ENCODE assay signal across 22 cellular contexts in the genomic region with DNA sequence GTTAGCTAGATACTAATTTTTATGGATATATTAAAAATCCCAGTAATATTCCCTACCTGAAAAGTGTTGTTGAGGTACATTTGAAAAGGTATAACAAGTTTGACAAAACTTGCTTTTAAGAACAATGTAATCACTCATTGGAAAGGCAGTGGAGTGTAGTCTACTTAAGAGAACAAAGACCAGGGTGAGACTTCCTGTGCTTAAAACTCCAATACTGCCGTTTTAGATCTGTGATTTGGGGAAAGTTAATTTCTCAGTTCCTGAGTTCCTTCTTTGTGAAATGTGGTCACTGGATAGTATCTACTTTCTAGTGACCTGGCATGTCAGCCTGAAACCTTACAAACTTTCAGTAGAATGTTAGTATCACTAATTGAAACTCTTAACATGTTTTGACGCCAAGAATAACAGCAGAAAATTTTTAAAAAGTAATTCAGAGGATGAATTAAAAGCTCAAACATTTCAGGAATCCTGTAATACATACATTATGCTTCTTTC. TPM values are rescaled to one million over a fixed set of nuclear protein-coding genes. Genes with fewer than 3 reads are reported as not detected.
"Had no signal": no experiment of that assay in that cellular context is flagged by ENCODE, and none has a peak within 500 bp of the region (broad histone marks: within the 10 kb centered on the region; RNA-seq: fewer than 3 reads in every experiment).

No MANE protein-coding gene starts in this region.

- DNase-seq: activated CD4-positive, alpha-beta memory T cell treated with anti-CD3 and anti-CD28 coated beads for 36 hours; activated CD4-positive, alpha-beta T cell treated with anti-CD3 and anti-CD28 coated beads for 4 hours; activated naive CD4-positive, alpha-beta T cell treated with anti-CD3 and anti-CD28 coated beads, Interleukin-2, amount 10 ng/mL, durations not matched to agents 7 days and 5 days; activated naive CD8-positive, alpha-beta T cell treated with anti-CD3 and anti-CD28 coated beads, Interleukin-2, amount 50 U/mL, for 24 hours; activated T-cell treated with anti-CD3 and anti-CD28 coated beads, Interleukin-2, amount 50 U/mL, for 4 hours; anterior cingulate cortex; effector memory CD8-positive, alpha-beta T cell; foreskin fibroblast; left colon; mucosa of descending colon; naive B cell; ovary; psoas muscle; right lobe of liver; small intestine; stimulated activated CD4-positive, alpha-beta T cell treated with anti-CD3 and anti-CD28 coated beads, Interleukin-4, amount 100 ng/mL, for 1 hour; stimulated activated naive CD8-positive, alpha-beta T cell treated with anti-CD3 and anti-CD28 coated beads, Interleukin-15, amount 100 ng/mL, for 72 hours; T-helper 2 cell; trophoblast cell; WERI-Rb-1 had no signal

- H3K4me3 Mint-ChIP-seq: activated CD4-positive, alpha-beta memory T cell treated with anti-CD3 and anti-CD28 coated beads for 36 hours; activated naive CD4-positive, alpha-beta T cell treated with anti-CD3 and anti-CD28 coated beads, Interleukin-2, amount 10 ng/mL, durations not matched to agents 7 days and 5 days; activated naive CD8-positive, alpha-beta T cell treated with anti-CD3 and anti-CD28 coated beads, Interleukin-2, amount 50 U/mL, for 24 hours; activated T-cell treated with anti-CD3 and anti-CD28 coated beads, Interleukin-2, amount 50 U/mL, for 4 hours; effector memory CD8-positive, alpha-beta T cell; naive B cell; neural progenitor cell; stimulated activated naive CD8-positive, alpha-beta T cell treated with anti-CD3 and anti-CD28 coated beads, Interleukin-15, amount 100 ng/mL, for 72 hours had no signal

- H2AFZ ChIP-seq: neural progenitor cell had no signal

- H3K27me3 Mint-ChIP-seq: activated CD4-positive, alpha-beta memory T cell treated with anti-CD3 and anti-CD28 coated beads for 36 hours; activated naive CD4-positive, alpha-beta T cell treated with anti-CD3 and anti-CD28 coated beads, Interleukin-2, amount 10 ng/mL, durations not matched to agents 7 days and 5 days; activated naive CD8-positive, alpha-beta T cell treated with anti-CD3 and anti-CD28 coated beads, Interleukin-2, amount 50 U/mL, for 24 hours; effector memory CD8-positive, alpha-beta T cell; naive B cell; stimulated activated naive CD8-positive, alpha-beta T cell treated with anti-CD3 and anti-CD28 coated beads, Interleukin-15, amount 100 ng/mL, for 72 hours had no signal

- H3K4me2 ChIP-seq: neural progenitor cell had no signal

- H3K36me3 Mint-ChIP-seq: activated CD4-positive, alpha-beta memory T cell treated with anti-CD3 and anti-CD28 coated beads for 36 hours; activated naive CD4-positive, alpha-beta T cell treated with anti-CD3 and anti-CD28 coated beads, Interleukin-2, amount 10 ng/mL, durations not matched to agents 7 days and 5 days; naive B cell had no signal

- H3K4me1 Mint-ChIP-seq: activated naive CD4-positive, alpha-beta T cell treated with anti-CD3 and anti-CD28 coated beads, Interleukin-2, amount 10 ng/mL, durations not matched to agents 7 days and 5 days; activated naive CD8-positive, alpha-beta T cell treated with anti-CD3 and anti-CD28 coated beads, Interleukin-2, amount 50 U/mL, for 24 hours; naive B cell; stimulated activated naive CD8-positive, alpha-beta T cell treated with anti-CD3 and anti-CD28 coated beads, Interleukin-15, amount 100 ng/mL, for 72 hours had no signal

- H3K27ac Mint-ChIP-seq: activated CD4-positive, alpha-beta memory T cell treated with anti-CD3 and anti-CD28 coated beads for 36 hours; activated naive CD4-positive, alpha-beta T cell treated with anti-CD3 and anti-CD28 coated beads, Interleukin-2, amount 10 ng/mL, durations not matched to agents 7 days and 5 days; activated naive CD8-positive, alpha-beta T cell treated with anti-CD3 and anti-CD28 coated beads, Interleukin-2, amount 50 U/mL, for 24 hours; effector memory CD8-positive, alpha-beta T cell; naive B cell; neural progenitor cell; stimulated activated naive CD8-positive, alpha-beta T cell treated with anti-CD3 and anti-CD28 coated beads, Interleukin-15, amount 100 ng/mL, for 72 hours had no signal

- H3K9me3 ChIP-seq: mucosa of descending colon, ovary, psoas muscle, right lobe of liver had no signal

- H3K4me3 ChIP-seq: mucosa of descending colon, neural progenitor cell, ovary, psoas muscle, right lobe of liver had no signal

- H3K27me3 ChIP-seq: neural progenitor cell, ovary, right lobe of liver had no signal

- H3K36me3 ChIP-seq: neural progenitor cell, ovary, right lobe of liver, WERI-Rb-1 had no signal

- ATAC-seq: activated naive CD8-positive, alpha-beta T cell treated with anti-CD3 and anti-CD28 coated beads, Interleukin-2, amount 50 U/mL, for 24 hours; activated T-cell treated with anti-CD3 and anti-CD28 coated beads, Interleukin-2, amount 50 U/mL, for 4 hours; effector memory CD8-positive, alpha-beta T cell; left colon; mucosa of descending colon; psoas muscle; right lobe of liver; stimulated activated naive CD8-positive, alpha-beta T cell treated with anti-CD3 and anti-CD28 coated beads, Interleukin-15, amount 100 ng/mL, for 72 hours had no signal

- H3K27ac ChIP-seq: epithelial cell of prostate, neural progenitor cell, ovary, psoas muscle, right lobe of liver, WERI-Rb-1 had no signal

- H3K4me1 ChIP-seq: psoas muscle, right lobe of liver had no signal

- H3K9ac ChIP-seq: neural progenitor cell had no signal

RNA-seq across cellular contexts. Expression of a gene that starts 56.8 kb away (rescaled TPM):
- total RNA-seq: activated CD4-positive, alpha-beta memory T cell treated with anti-CD3 and anti-CD28 coated beads for 36 hours had no signal
